In the genomic region with DNA sequence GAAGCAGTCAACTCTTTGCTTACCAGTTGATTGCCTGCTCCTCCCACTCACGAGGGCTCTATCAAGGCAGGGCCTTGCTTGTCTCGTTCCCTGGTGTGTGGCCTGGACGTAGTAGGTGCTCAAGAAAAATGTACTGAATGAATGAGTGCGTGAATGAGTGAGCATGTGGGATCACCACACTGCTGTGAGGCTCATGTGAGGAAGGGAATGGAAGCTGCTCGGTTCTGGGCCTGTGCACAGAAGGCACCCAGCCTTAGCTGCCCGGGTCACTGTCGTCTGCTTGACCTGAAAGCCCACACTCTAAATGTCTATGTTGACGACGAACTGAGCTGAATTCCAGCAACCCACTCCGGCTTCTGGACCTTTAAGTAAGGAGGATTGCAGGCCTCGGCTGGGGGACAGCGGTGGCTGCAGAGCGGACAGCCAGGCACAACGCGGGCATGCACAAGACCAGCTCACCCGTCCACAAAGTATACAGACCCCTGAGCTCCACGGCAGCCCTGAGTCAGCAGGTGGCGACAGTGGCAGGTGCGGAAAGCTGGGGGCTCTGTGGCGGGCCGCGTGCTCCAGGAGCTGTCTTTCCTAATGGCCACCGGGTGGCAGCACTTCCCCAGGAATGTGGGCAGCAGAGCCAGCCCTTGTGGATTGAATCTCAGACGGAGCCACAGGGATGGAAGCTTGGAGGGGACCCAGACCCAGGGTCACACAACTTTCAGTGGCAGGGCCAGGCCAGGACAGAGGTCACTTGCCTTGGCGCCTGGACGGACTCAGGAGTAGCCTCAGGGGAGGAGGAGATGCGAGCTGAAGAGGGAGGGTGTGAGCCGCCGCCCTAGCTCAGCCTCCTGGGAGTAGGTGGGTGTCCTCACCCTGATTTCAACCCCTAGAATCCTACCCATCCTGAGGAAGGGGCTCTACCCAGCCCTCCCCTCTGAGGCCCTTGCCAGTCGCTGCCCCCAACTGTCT, we compare ENCODE assay signal across 8 cellular contexts. TPM values are rescaled to one million over a fixed set of nuclear protein-coding genes. Genes with fewer than 3 reads are reported as not detected.
A peak's percentile ranks its signal among the peaks of the same experiment; 100 is the strongest.
DNase-seq lines count a peak whose midpoint lies in the region; ATAC-seq, FAIRE-seq and TF ChIP-seq lines count a peak whose summit lies in the region.

No MANE protein-coding gene starts in this region.

- H3K4me2 ChIP-seq in H1 (ENCODE audit: insufficient read depth in 1 of 2, low read depth in 2 of 2, low read length in 2 of 2) (peak overlapping the region in 1 of 2 experiments; percentile 47; a peak in 2 of 4 replicates), mesendoderm (ENCODE audit: low read length) (no peak overlapping the region)

- H3K4ac ChIP-seq in H1 (replicated peaks; ENCODE audit: insufficient read length, low read depth, low read length) (peak overlapping the region; percentile 72), mesendoderm (ENCODE audit: low read depth, low read length) (no peak overlapping the region)

- no peak overlapping the region for H2AK5ac ChIP-seq in H1 (ENCODE audit: low read depth, low read length)
- H2AK5ac ChIP-seq in mesendoderm (ENCODE audit: low read length), result no peak overlapping the region

- H3K4me1 ChIP-seq in H1 (replicated peaks in 1 of 4; ENCODE audit: control insufficient read depth in 3 of 4, insufficient read depth in 4 of 4, low read length in 3 of 4), result peaks cover 0 to 15% (median 4%) of the 10 kb centered on the region in 4 experiments; a peak in 5 of 7 replicates
- H3K4me1 ChIP-seq in mesendoderm (ENCODE audit: control insufficient read depth, low read depth, low read length), result no peaks in the 10 kb centered on the region

- H3K4me3 ChIP-seq in H1 (ENCODE audit: extremely low read depth in 1 of 4, insufficient read depth in 2 of 4, low read depth in 3 of 4, low read length in 4 of 4) (no peak overlapping the region), mesendoderm (ENCODE audit: low read length) (no peak overlapping the region)

- H4K8ac ChIP-seq in H1 (ENCODE audit: extremely low read depth, insufficient read depth, low read length) (peak overlapping the region; percentile 95), mesendoderm (ENCODE audit: low read depth, low read length) (no peak overlapping the region)

- H3K27ac ChIP-seq in H1 (ENCODE audit: low read depth, low read length) (no peak overlapping the region), mesendoderm (ENCODE audit: low read depth, low read length) (no peak overlapping the region)

- peak overlapping the region; percentile 20; the same call in 1 of the 2 replicates for H2AFZ ChIP-seq in H1 (ENCODE audit: low read length)

- FAIRE-seq in G401.6 (lab: Jason Lieb, UNC) (peak; percentile 88), H1 (lab: Jason Lieb, UNC) (peak; percentile 45)

- H3K9ac ChIP-seq in H1 (replicated peaks in 1 of 4; ENCODE audit: extremely low read depth in 1 of 4, low read depth in 3 of 4, low read length in 3 of 4) (no peak overlapping the region), mesendoderm (ENCODE audit: low read length) (no peak overlapping the region)

- H2BK12ac ChIP-seq in H1 (ENCODE audit: low read depth, low read length), result peak overlapping the region; percentile 91

- peak overlapping the region; percentile 99 for H2BK15ac ChIP-seq in H1 (ENCODE audit: low read length)
- no peak overlapping the region for H2BK15ac ChIP-seq in mesendoderm (replicated peaks; ENCODE audit: low read depth)

- H3K79me1 ChIP-seq in H1 (ENCODE audit: low read depth, low read length) (no peaks in the 10 kb centered on the region; the same call in 1 of the 2 replicates), mesendoderm (ENCODE audit: low read length) (no peaks in the 10 kb centered on the region)

- H3K23ac ChIP-seq in H1 (ENCODE audit: insufficient read length) (no peak overlapping the region), mesendoderm (ENCODE audit: low read length) (no peak overlapping the region)

- H3K18ac ChIP-seq in H1 (ENCODE audit: extremely low read depth, low read length) (peak overlapping the region; percentile 98), mesendoderm (ENCODE audit: low read length) (no peak overlapping the region)

- CTCF ChIA-PET in H1 (lab: Charles Lee; ENCODE audit: partially characterized antibody), result interaction anchor here (0.7 to 10.9 kb wide), 55 partner anchors 9 to 647 kb away, joined by 3 to 184 read pairs (median 5); a partner anchor contains a TSS

- DNase-seq in HuH-7.5 (ENCODE audit: low spot score) (peak; percentile 92), NOMO-1 treated with dmso at 0.1 percent for 144 hours (lab: John Stamatoyannopoulos, UW; ENCODE audit: unreplicated experiment) (peak; percentile 34), H1 (ENCODE audit: low read depth in 1 of 2, low spot score in 2 of 2) (peak; percentile 81 to 89), mesendoderm (peak; percentile 95)
- DNase-seq in activated CD8-positive, alpha-beta memory T cell treated with anti-CD3 and anti-CD28 coated beads for 48 hours (ENCODE audit: low read depth in 2 of 3, low spot score in 2 of 3), result peak; percentile 45 to 58 (median 51)
- peak; percentile 66 to 67 for DNase-seq in stimulated activated CD8-positive, alpha-beta memory T cell treated with anti-CD3 and anti-CD28 coated beads, Interleukin-2, amount 100 ng/mL, for 48 hours (ENCODE audit: low read depth in 2 of 2)

- H2BK5ac ChIP-seq in H1 (ENCODE audit: low read depth, low read length) (peak overlapping the region; percentile 48; the same call in 1 of the 2 replicates), mesendoderm (ENCODE audit: low read length) (no peak overlapping the region)

- peak in 1 of 2 experiments; percentile 21; a peak in 1 of 3 replicates for TF ChIP-seq EP300 in H1 (IDR thresholded peaks at IDR 0.05; ENCODE audit: borderline replicate concordance in 1 of 2, low read depth in 2 of 2, low read length in 2 of 2)

- no peak for TF ChIP-seq POLR2A in H1 (IDR thresholded peaks at IDR 0.05; ENCODE audit: control extremely low read depth in 1 of 2, low read depth in 2 of 2, low read length in 2 of 2)

- TF ChIP-seq RAD21 in H1 (IDR thresholded peaks at IDR 0.05 in 1 of 2, conservative IDR thresholded peaks at IDR 0.05 in 1 of 2; ENCODE audit: low read depth in 2 of 2, low read length in 2 of 2), result peak; percentile 92 to 95

- H4K20me1 ChIP-seq in H1 (replicated peaks in 1 of 2; ENCODE audit: control insufficient read depth in 1 of 2, insufficient read depth in 2 of 2, low read length in 2 of 2), result no peaks in the 10 kb centered on the region

- H3K36me3 ChIP-seq in H1 (ENCODE audit: control insufficient read depth in 2 of 4, insufficient read depth in 4 of 4, low read length in 3 of 4) (no peaks in the 10 kb centered on the region), mesendoderm (ENCODE audit: control insufficient read depth, insufficient read depth, low read length) (no peaks in the 10 kb centered on the region)

- 0 out of 2 replicates have a peak overlapping the region, but pooled peaks have one; percentile 32 for H2BK20ac ChIP-seq in H1 (ENCODE audit: low read length)

- WGBS in H1 (ENCODE audit: extremely low coverage in 1 of 2, insufficient coverage in 1 of 2, insufficient read length in 1 of 2, insufficient replicate concordance in 2 of 2, low coverage in 1 of 2, low lambda C conversion rate in 2 of 2, missing lambda C conversion rate in 1 of 2), 2 experiments, result 44% methylated on average over 27 of the region's 30 CpGs; no CpG with 5 or more reads in 1 of the 2 experiments
- WGBS in mesendoderm (ENCODE audit: extremely low coverage, insufficient coverage, low lambda C conversion rate), result no CpG with 5 or more reads among the region's 30 CpGs

- no peak for ATAC-seq in HG03342 (IDR thresholded peaks at IDR 0.05; ENCODE audit: unreplicated experiment)

- H3K9me3 ChIP-seq in H1 (ENCODE audit: insufficient read depth in 2 of 2, low read depth in 1 of 2, low read length in 1 of 2), result no peaks in the 10 kb centered on the region

- H2BK120ac ChIP-seq in H1 (replicated peaks; ENCODE audit: low read depth, low read length) (peak overlapping the region; percentile 39), mesendoderm (ENCODE audit: low read depth, low read length) (no peak overlapping the region)

- H4K5ac ChIP-seq in H1 (ENCODE audit: insufficient read length, low read depth, low read length) (peak overlapping the region; percentile 46), mesendoderm (ENCODE audit: low read length) (no peak overlapping the region)

- H3K14ac ChIP-seq in H1 (ENCODE audit: insufficient read length), result no peak overlapping the region

- peak; percentile 87 to 97 (median 94) for TF ChIP-seq CTCF in H1 (IDR thresholded peaks at IDR 0.05; ENCODE audit: control extremely low read depth in 1 of 3, insufficient read depth in 1 of 3, low read depth in 1 of 3, low read length in 3 of 3)

- H3K27me3 ChIP-seq in H1 (replicated peaks in 1 of 4; ENCODE audit: control insufficient read depth in 3 of 4, extremely low read depth in 1 of 4, insufficient read depth in 3 of 4, low read length in 3 of 4) (no peaks in the 10 kb centered on the region; a peak in 1 of 7 replicates), mesendoderm (ENCODE audit: insufficient read depth, low read length, poor library complexity) (no peaks in the 10 kb centered on the region)

- peak overlapping the region; percentile 91 for H4K91ac ChIP-seq in H1 (replicated peaks; ENCODE audit: insufficient read length, low read length)

- no peaks in the 10 kb centered on the region for H3K23me2 ChIP-seq in H1 (ENCODE audit: low read depth, low read length)

- H3K56ac ChIP-seq in H1 (replicated peaks; ENCODE audit: insufficient read length, low read depth, low read length) (no peak overlapping the region), mesendoderm (ENCODE audit: low read length) (peak overlapping the region; percentile 78)

- POLR2A ChIA-PET in H1 (lab: Charles Lee; ENCODE audit: partially characterized antibody), result interaction anchor here (0.9 to 1.4 kb wide), 5 partner anchors 9 to 52 kb away, joined by 3 to 5 read pairs (median 4); no protein-coding TSS in a partner anchor

- H3K79me2 ChIP-seq in H1 (ENCODE audit: control insufficient read depth in 1 of 2, insufficient read depth in 2 of 2, low read length in 2 of 2) (no peaks in the 10 kb centered on the region), mesendoderm (ENCODE audit: control insufficient read depth, insufficient read depth, low read length) (no peaks in the 10 kb centered on the region)

RNA-seq across cellular contexts. Expression of a gene that starts 5.0 kb away (rescaled TPM):
- total RNA-seq in H1 (2021; fragmentation: NEBNext Ultra II Directional; extraction: Animal tissue kit (Norgen Biotek cat#: 25700)), result 22.9 and 26.2 TPM in 2 replicates
- polyA plus RNA-seq in H1 (2011; rRNA removed), result 20.4 and 26.7 TPM in 2 replicates
- 34.3 TPM for polyA plus RNA-seq in H1 (2011; cell fraction: cytosol; rRNA removed)
- 80.4 TPM for polyA plus RNA-seq in H1 (2011; cell fraction: nucleus; rRNA removed)
- 14.3 to 28.4 TPM (median 26.6 TPM) in 4 replicates for polyA plus RNA-seq in H1 (2012, experiment 1 of 2)
- 17.5 TPM for polyA plus RNA-seq in H1 (2012, experiment 2 of 2)
- 13.5 TPM for polyA plus RNA-seq in H1 (2013, experiment 1 of 2)
- 13.1 TPM for polyA plus RNA-seq in H1 (2013, experiment 2 of 2)
- polyA minus RNA-seq in H1 (2011; rRNA and poly(A)+ RNA removed), result 24.3 and 33.6 TPM in 2 replicates
- 15.3 TPM for polyA minus RNA-seq in H1 (2011; cell fraction: cytosol; rRNA and poly(A)+ RNA removed)
- polyA minus RNA-seq in H1 (2011; cell fraction: nucleus; rRNA and poly(A)+ RNA removed), result 33.8 TPM
- 13.2 TPM for polyA plus RNA-seq in mesendoderm (2013, experiment 1 of 2)
- 11.8 TPM for polyA plus RNA-seq in mesendoderm (2013, experiment 2 of 2)

RNA-seq across cellular contexts. Expression of a gene that starts 31.8 kb away (rescaled TPM):
- total RNA-seq in H1 (2021; fragmentation: NEBNext Ultra II Directional; extraction: Animal tissue kit (Norgen Biotek cat#: 25700)), result not detected in 2 replicates
- 0.70 and 1.2 TPM in 2 replicates for polyA plus RNA-seq in H1 (2011; rRNA removed)
- 0.62 TPM for polyA plus RNA-seq in H1 (2011; cell fraction: cytosol; rRNA removed)
- polyA plus RNA-seq in H1 (2011; cell fraction: nucleus; rRNA removed), result 0.44 TPM
- 0.69 to 1.6 TPM (median 1.3 TPM) in 4 replicates for polyA plus RNA-seq in H1 (2012, experiment 1 of 2)
- polyA plus RNA-seq in H1 (2012, experiment 2 of 2), result 0.43 TPM
- polyA plus RNA-seq in H1 (2013, experiment 1 of 2), result 0.28 TPM
- polyA plus RNA-seq in H1 (2013, experiment 2 of 2), result 0.17 TPM
- polyA minus RNA-seq in H1 (2011; rRNA and poly(A)+ RNA removed), result not detected in 2 replicates
- not detected for polyA minus RNA-seq in H1 (2011; cell fraction: cytosol; rRNA and poly(A)+ RNA removed)
- polyA minus RNA-seq in H1 (2011; cell fraction: nucleus; rRNA and poly(A)+ RNA removed), result 0.40 TPM
- polyA plus RNA-seq in mesendoderm (2013, experiment 1 of 2), result 0.08 TPM
- 0.20 TPM for polyA plus RNA-seq in mesendoderm (2013, experiment 2 of 2)

RNA-seq across cellular contexts. Expression of a gene that starts 58.3 kb away (rescaled TPM):
- total RNA-seq in H1 (2021; fragmentation: NEBNext Ultra II Directional; extraction: Animal tissue kit (Norgen Biotek cat#: 25700)), result 5.4 and 7.2 TPM in 2 replicates
- 10.0 and 13.9 TPM in 2 replicates for polyA plus RNA-seq in H1 (2011; rRNA removed)
- 5.2 TPM for polyA plus RNA-seq in H1 (2011; cell fraction: cytosol; rRNA removed)
- 14.7 TPM for polyA plus RNA-seq in H1 (2011; cell fraction: nucleus; rRNA removed)
- 2.3 to 7.1 TPM (median 5.9 TPM) in 4 replicates for polyA plus RNA-seq in H1 (2012, experiment 1 of 2)
- polyA plus RNA-seq in H1 (2012, experiment 2 of 2), result 3.2 TPM
- 5.7 TPM for polyA plus RNA-seq in H1 (2013, experiment 1 of 2)
- polyA plus RNA-seq in H1 (2013, experiment 2 of 2), result 5.2 TPM
- polyA minus RNA-seq in H1 (2011; rRNA and poly(A)+ RNA removed), result 0.54 and 1.1 TPM in 2 replicates
- polyA minus RNA-seq in H1 (2011; cell fraction: cytosol; rRNA and poly(A)+ RNA removed), result 5.6 TPM
- polyA minus RNA-seq in H1 (2011; cell fraction: nucleus; rRNA and poly(A)+ RNA removed), result 1.5 TPM
- 3.9 TPM for polyA plus RNA-seq in mesendoderm (2013, experiment 1 of 2)
- 4.0 TPM for polyA plus RNA-seq in mesendoderm (2013, experiment 2 of 2)

Comparison
In these comparisons a context has a peak if more than half of its experiments do, and no peak if none do; other contexts are left out.
1. DNase-seq: peak in every context shown above with its lines; median percentile 95 in mesendoderm; 92 in HuH-7.5; 85 in H1; 66 in stimulated activated CD8-positive, alpha-beta memory T cell treated with anti-CD3 and anti-CD28 coated beads, Interleukin-2, amount 100 ng/mL, for 48 hours; 51 in activated CD8-positive, alpha-beta memory T cell treated with anti-CD3 and anti-CD28 coated beads for 48 hours; 34 in NOMO-1 treated with dmso at 0.1 percent for 144 hours.